In genomic region chr19:38849746-38850230, GRCh38 we compare ENCODE assay signal across 8 cellular contexts. TPM values are rescaled to one million over a fixed set of nuclear protein-coding genes. Genes with fewer than 3 reads are reported as not detected.
DNase-seq lines count a peak whose midpoint lies in the region; ATAC-seq and TF ChIP-seq lines count a peak whose summit lies in the region.

Gene HNRNPL, minus strand, starts transcription at chr19:38849986. Its CDS starts 20 bp downstream, at chr19:38849966.

- H3K27me3 ChIP-seq in SJCRH30 (no peaks in the 10 kb centered on the region), iPS-15b (ENCODE audit: control insufficient read depth, insufficient read depth, low read length) (no peaks in the 10 kb centered on the region)

- H3K27ac ChIP-seq in SJCRH30 = peak within 1 kb of the TSS; percentile 90
- peak within 1 kb of the TSS; percentile 99 for H3K27ac ChIP-seq in angular gyrus (ENCODE audit: low read depth, low read length)

- H3K4me3 ChIP-seq in SJCRH30 = peak within 1 kb of the TSS; percentile 93
- peak within 1 kb of the TSS; percentile 90 for H3K4me3 ChIP-seq in iPS-15b (ENCODE audit: low read depth, low read length)

- H3K4me1 ChIP-seq in SJCRH30 (peaks cover 7% of the 10 kb centered on the region; the same call in 1 of the 2 replicates), iPS-15b (ENCODE audit: control insufficient read depth, insufficient read depth, low read length) (no peaks in the 10 kb centered on the region)

- in situ Hi-C loops in GM13977 (cut with MboI; ENCODE audit: low pct_unique_long_range_greater_than_20kb, low sequenced_read_pairs, unreplicated experiment) = no loop called here

- H3K9me3 ChIP-seq in SJCRH30 (replicated peaks) (no peaks in the 10 kb centered on the region), iPS-15b (ENCODE audit: control insufficient read depth, insufficient read depth, low read length) (no peaks in the 10 kb centered on the region)

- peak within 1 kb of the TSS; percentile 98 for H3K9ac ChIP-seq in iPS-15b (ENCODE audit: low read depth, low read length)

- DNase-seq in GM13977 (ENCODE audit: low spot score) (peak; percentile 97), SJCRH30 (no peak), NCI-H2227 (lab: John Stamatoyannopoulos, UW; ENCODE audit: unreplicated experiment) (no peak), NCI-H446 treated with DMSO at 0.1 percent for 48 hours (lab: John Stamatoyannopoulos, UW) (no peak)
- DNase-seq in stimulated activated CD4-positive, alpha-beta T cell treated with anti-CD3 and anti-CD28 coated beads, Interleukin-1b, Interleukin-23, amount 100 ng/mL, for 1 hour (ENCODE audit: low read depth in 2 of 2) = peak; percentile 99

- peaks cover 42% of the 10 kb centered on the region for H3K36me3 ChIP-seq in SJCRH30
- H3K36me3 ChIP-seq in iPS-15b (ENCODE audit: control insufficient read depth, insufficient read depth, low read length) = peaks cover 34% of the 10 kb centered on the region

- TF ChIP-seq CTCF in GM13977 (IDR thresholded peaks at IDR 0.05; ENCODE audit: extremely low read depth, insufficient read depth, missing control alignments) = peak; percentile 41

- ATAC-seq in HG02759 (IDR thresholded peaks at IDR 0.05; ENCODE audit: unreplicated experiment) = peak; percentile 57

RNA-seq across cellular contexts. Expression of gene HNRNPL, which starts in this region (rescaled TPM):
- 454 and 471 TPM in 2 replicates for total RNA-seq in SJCRH30 (2014; rRNA removed; shearing (Covaris generic))

Comparison
In these comparisons a context has a peak if more than half of its experiments do, and no peak if none do; other contexts are left out.
1. DNase-seq: peak in GM13977 (single experiment) and stimulated activated CD4-positive, alpha-beta T cell treated with anti-CD3 and anti-CD28 coated beads, Interleukin-1b, Interleukin-23, amount 100 ng/mL, for 1 hour (2 of 2); none in SJCRH30 (0 of 2), NCI-H2227 (single experiment) and NCI-H446 treated with DMSO at 0.1 percent for 48 hours (single experiment).